26 cellular contexts compared by ENCODE assay signal in the genomic region with DNA sequence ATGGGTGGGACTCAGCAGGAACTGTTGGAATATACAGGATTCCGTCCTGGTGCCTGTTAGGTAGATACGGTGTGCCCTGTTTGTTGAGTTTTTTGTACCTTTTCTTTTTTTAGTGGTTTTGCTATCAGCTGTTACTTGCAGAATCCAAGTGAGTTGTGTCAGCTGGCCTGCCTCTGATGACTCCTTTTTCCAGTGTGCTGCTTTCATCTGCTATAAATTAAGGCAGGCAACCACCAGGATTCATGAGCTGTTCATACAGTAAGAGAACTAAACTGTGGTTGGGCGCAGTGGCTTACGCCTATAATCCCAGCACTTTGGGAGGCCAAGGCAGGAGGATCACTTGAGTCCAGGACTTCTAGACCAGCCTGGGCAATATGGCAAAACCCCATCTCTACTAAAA.
"Had no signal": no experiment of that assay in that cellular context is flagged by ENCODE, and none has a peak within 500 bp of the region (broad histone marks: within the 10 kb centered on the region; RNA-seq: fewer than 3 reads in every experiment).

No MANE protein-coding gene starts in this region.

- H3K4me1 ChIP-seq: adrenal gland, Peyer's patch had no signal

- H3K9me3 Mint-ChIP-seq: activated CD8-positive, alpha-beta T cell treated with anti-CD3 and anti-CD28 coated beads for 36 hours; activated naive CD8-positive, alpha-beta T cell treated with anti-CD3 and anti-CD28 coated beads, Interleukin-2, amount 10 ng/mL, durations not matched to agents 7 days and 5 days; T-helper 1 cell treated with Interleukin-12 subunit alpha and Interleukin-12 subunit beta and Interleukin-4 antibody, amounts not matched to agents 30 μg/mL and 1 μg/mL, for 36 hours had no signal

- H3K27me3 ChIP-seq: adrenal gland, body of pancreas, MG63, Peyer's patch, SJCRH30 had no signal

- H3K4me2 ChIP-seq: KMS-11 had no signal

- H3K9me3 ChIP-seq: adrenal gland, body of pancreas, MG63, Peyer's patch, SJCRH30 had no signal

- H3K4me3 ChIP-seq: adrenal gland, body of pancreas, MG63, Peyer's patch, SJCRH30 had no signal

- H3K9ac ChIP-seq: KMS-11 had no signal

- DNase-seq: activated CD4-positive, alpha-beta T cell treated with anti-CD3 and anti-CD28 coated beads for 4 hours; activated CD8-positive, alpha-beta memory T cell treated with anti-CD3 and anti-CD28 coated beads, Interleukin-2, amount 50 U/mL, for 48 hours; activated CD8-positive, alpha-beta T cell treated with anti-CD3 and anti-CD28 coated beads for 36 hours; activated naive CD4-positive, alpha-beta T cell treated with anti-CD3 and anti-CD28 coated beads, Interleukin-2, amount 50 U/mL, for 16 hours; activated naive CD8-positive, alpha-beta T cell treated with anti-CD3 and anti-CD28 coated beads, Interleukin-2, amount 10 ng/mL, durations not matched to agents 7 days and 5 days; activated T-cell treated with anti-CD3 and anti-CD28 coated beads, Interleukin-2, amount 50 U/mL, for 1 hour; adrenal gland; aorta; body of pancreas; central memory CD4-positive, alpha-beta T cell; MG63; NCI-H1105; NCI-H1436 treated with DMSO at 0.1 percent for 48 hours; NCI-H187; NCI-H2081; NCI-H510A treated with DMSO at 0.1 percent for 48 hours; NCI-H69; NK-92 treated with Interleukin-12 subunit alpha and Interleukin-12 subunit beta, amount 100 ng/mL, for 24 hours; Peyer's patch; Right ventricle myocardium superior; SJCRH30 had no signal

- ATAC-seq: activated CD4-positive, CD25-positive, alpha-beta regulatory T cell treated with anti-CD3 and anti-CD28 coated beads, Interleukin-2, amount 50 U/mL, for 24 hours; activated CD8-positive, alpha-beta T cell treated with anti-CD3 and anti-CD28 coated beads for 36 hours; body of pancreas had no signal

- H3K36me3 ChIP-seq: adrenal gland, MG63, SJCRH30 had no signal

- H3K27me3 Mint-ChIP-seq: activated CD8-positive, alpha-beta T cell treated with anti-CD3 and anti-CD28 coated beads for 36 hours; activated naive CD8-positive, alpha-beta T cell treated with anti-CD3 and anti-CD28 coated beads, Interleukin-2, amount 10 ng/mL, durations not matched to agents 7 days and 5 days had no signal

- H3K27ac ChIP-seq: adrenal gland, body of pancreas, KMS-11, RWPE1, SJCRH30 had no signal

- H3K4me3 Mint-ChIP-seq: activated CD8-positive, alpha-beta T cell treated with anti-CD3 and anti-CD28 coated beads for 36 hours; activated naive CD8-positive, alpha-beta T cell treated with anti-CD3 and anti-CD28 coated beads, Interleukin-2, amount 10 ng/mL, durations not matched to agents 7 days and 5 days; T-helper 1 cell treated with Interleukin-12 subunit alpha and Interleukin-12 subunit beta and Interleukin-4 antibody, amounts not matched to agents 30 μg/mL and 1 μg/mL, for 36 hours had no signal

- H3K27ac Mint-ChIP-seq: activated CD8-positive, alpha-beta T cell treated with anti-CD3 and anti-CD28 coated beads for 36 hours; activated naive CD8-positive, alpha-beta T cell treated with anti-CD3 and anti-CD28 coated beads, Interleukin-2, amount 10 ng/mL, durations not matched to agents 7 days and 5 days; T-helper 1 cell treated with Interleukin-12 subunit alpha and Interleukin-12 subunit beta and Interleukin-4 antibody, amounts not matched to agents 30 μg/mL and 1 μg/mL, for 36 hours had no signal

- FAIRE-seq: bronchial epithelial cell had no signal
